Comparison of ENCODE assay signal across 20 cellular contexts in genomic region chrX:5730561-5730960, GRCh38.
"Had no signal": no experiment of that assay in that cellular context is flagged by ENCODE, and none has a peak within 500 bp of the region (broad histone marks: within the 10 kb centered on the region; RNA-seq: fewer than 3 reads in every experiment).

No MANE protein-coding gene starts in this region.

- H3K4me2 ChIP-seq: smooth muscle cell had no signal

- FAIRE-seq: colon, keratinocyte, pancreas had no signal

- H3K27ac ChIP-seq: dorsolateral prefrontal cortex, gastrocnemius medialis, lower lobe of right lung, neutrophil, pancreas, right lobe of liver, testis, tibial artery had no signal

- H3K27me3 ChIP-seq: gastrocnemius medialis, neutrophil, pancreas, right lobe of liver, testis, tibial artery had no signal

- H3K4me3 ChIP-seq: dorsolateral prefrontal cortex, gastrocnemius medialis, lower lobe of right lung, pancreas, right lobe of liver, smooth muscle cell, testis, tibial artery had no signal

- H3K4me1 ChIP-seq: gastrocnemius medialis, lower lobe of right lung, pancreas, right lobe of liver, testis, tibial artery had no signal

- DNase-seq: dorsolateral prefrontal cortex; effector CD4-positive, alpha-beta T cell; foreskin fibroblast; gastrocnemius medialis; head of caudate nucleus; left ventricle myocardium superior; lower lobe of right lung; naive B cell; pancreas; right lobe of liver; stimulated activated CD4-positive, alpha-beta T cell treated with anti-CD3 and anti-CD28 coated beads, Interleukin-2, amount 100 ng/mL, for 24 hours; stimulated activated CD4-positive, alpha-beta T cell treated with anti-CD3 and anti-CD28 coated beads, Interleukin-4, amount 100 ng/mL, for 4 hours; stimulated activated naive CD8-positive, alpha-beta T cell treated with anti-CD3 and anti-CD28 coated beads, Interleukin-15, Interleukin-2, amounts not matched to agents 100 U/mL and 50 U/mL, for 24 hours; substantia nigra; testis; tibial artery had no signal

- H3K36me3 ChIP-seq: gastrocnemius medialis, lower lobe of right lung, neutrophil, pancreas, right lobe of liver, tibial artery had no signal

- H3K9me3 ChIP-seq: gastrocnemius medialis, lower lobe of right lung, neutrophil, pancreas, right lobe of liver, testis, tibial artery had no signal
